Comparison of ENCODE assay signal across 1 cellular context in genomic region chr18:44743626-44744025, GRCh38.
TF ChIP-seq lines count a peak whose summit lies in the region.

No MANE protein-coding gene starts in this region.

TF ChIP-seq in H1, 55 proteins besides CTCF, POLR2A, EP300 and RAD21 (continued from another document):
- TF ChIP-seq ATF2 (IDR thresholded peaks at IDR 0.05; ENCODE audit: low read length) (no peak), NRF1 (IDR thresholded peaks at IDR 0.05; ENCODE audit: low read depth, low read length) (no peak)
TF ChIP-seq in H1: peak in this region for 0.
